In genomic region chr15:62739082-62739481, GRCh38 we compare ENCODE assay signal across 14 cellular contexts.
A peak's percentile ranks its signal among the peaks of the same experiment; 100 is the strongest.
DNase-seq lines count a peak whose midpoint lies in the region; ATAC-seq and TF ChIP-seq lines count a peak whose summit lies in the region.
"Had no signal": no experiment of that assay in that cellular context is flagged by ENCODE, and none has a peak within 500 bp of the region (broad histone marks: within the 10 kb centered on the region; RNA-seq: fewer than 3 reads in every experiment).

No MANE protein-coding gene starts in this region.

- ATAC-seq in HG02623 (IDR thresholded peaks at IDR 0.05; ENCODE audit: unreplicated experiment) = no peak
- ATAC-seq: upper lobe of right lung had no signal

- in situ Hi-C loops in mammary epithelial cell (cut with MboI; ENCODE audit: low sequenced_read_pairs in 2 of 2) = loop anchor here in 1 of 2 donors (25.0 kb wide), 1 partner anchor 352 kb away; the partner anchor contains the start of gene TLN2

- CTCF ChIA-PET in BJ (lab: Yijun Ruan, JAX) (interaction anchor here (1.1 to 2.7 kb wide), 3 partner anchors 70 to 348 kb away, joined by 3 to 8 read pairs (median 4); partner anchors contain the start of gene TLN2), mammary epithelial cell (lab: Charles Lee; ENCODE audit: low non-redundant PET) (no interaction called here)

- peak; percentile 37 for DNase-seq in BJ (ENCODE audit: low read depth)
- peak; percentile 96 for DNase-seq in NCI-H226
- DNase-seq in mammary epithelial cell = peak; percentile 97
- DNase-seq in inferior parietal cortex (ENCODE audit: extremely low spot score) = no peak
- DNase-seq in NOMO-1 treated with DMSO at 0.1 percent for 48 hours (lab: John Stamatoyannopoulos, UW; ENCODE audit: unreplicated experiment) = no peak
- DNase-seq in stimulated activated CD4-positive, alpha-beta T cell treated with anti-CD3 and anti-CD28 coated beads, Interleukin-1b, Interleukin-23, amount 100 ng/mL, for 48 hours = no peak
- DNase-seq: activated CD8-positive, alpha-beta memory T cell treated with anti-CD3 and anti-CD28 coated beads for 24 hours; activated effector memory CD4-positive, alpha-beta T cell treated with anti-CD3 and anti-CD28 coated beads, Interleukin-2, amount 50 U/mL, for 16 hours; H7; upper lobe of right lung had no signal

- no peaks in the 10 kb centered on the region for H3K27me3 ChIP-seq in BJ (ENCODE audit: control insufficient read depth, insufficient read depth, low read length)
- no peaks in the 10 kb centered on the region for H3K27me3 ChIP-seq in mammary epithelial cell (ENCODE audit: insufficient read depth, low read length)
- H3K27me3 ChIP-seq in layer of hippocampus (ENCODE audit: control insufficient read depth, insufficient read depth, low read length) = no peaks in the 10 kb centered on the region
- H3K27me3 ChIP-seq: esophagus muscularis mucosa, upper lobe of right lung had no signal

- H3K4me3 ChIP-seq in BJ (ENCODE audit: low read depth, low read length) = no peak overlapping the region
- peak overlapping the region in 1 of 3 experiments; percentile 33 for H3K4me3 ChIP-seq in mammary epithelial cell (replicated peaks in 1 of 3; ENCODE audit: insufficient read depth in 1 of 3, low read depth in 2 of 3, low read length in 3 of 3)
- H3K4me3 ChIP-seq: esophagus muscularis mucosa, prostate gland, upper lobe of right lung had no signal

- H3K79me2 ChIP-seq in mammary epithelial cell (ENCODE audit: insufficient read depth, low read length) = peaks cover 24% of the 10 kb centered on the region

- dilution Hi-C loops in mammary epithelial cell (cut with HindIII; ENCODE audit: low sequenced_read_pairs) = no loop called here

- H3K9me3 ChIP-seq in mammary epithelial cell (replicated peaks; ENCODE audit: insufficient read depth, low read length) = no peaks in the 10 kb centered on the region
- H3K9me3 ChIP-seq: esophagus muscularis mucosa, prostate gland, upper lobe of right lung had no signal

- no TSS peak for BruUV-seq in mammary epithelial cell (replicated peaks; lab: Mats Ljungman, UMichigan)

- H3K4me1 ChIP-seq in mammary epithelial cell (ENCODE audit: insufficient read depth, low read length) = peaks cover 68% of the 10 kb centered on the region
- H3K4me1 ChIP-seq: prostate gland had no signal

- H3K36me3 ChIP-seq in BJ (ENCODE audit: control insufficient read depth, insufficient read depth, low read length) (no peaks in the 10 kb centered on the region), mammary epithelial cell (ENCODE audit: insufficient read depth, low read length) (no peaks in the 10 kb centered on the region)
- H3K36me3 ChIP-seq: prostate gland, upper lobe of right lung had no signal

- peak overlapping the region; percentile 43 for H2AFZ ChIP-seq in mammary epithelial cell (ENCODE audit: low read depth, low read length)

- H3K4me2 ChIP-seq in mammary epithelial cell (ENCODE audit: insufficient read depth, low read depth, low read length) = peak overlapping the region; percentile 63

- peak overlapping the region; percentile 78 for H3K27ac ChIP-seq in mammary epithelial cell (ENCODE audit: insufficient read depth, low read depth, low read length)
- H3K27ac ChIP-seq in layer of hippocampus (ENCODE audit: low read depth, low read length) = peak overlapping the region; percentile 80
- H3K27ac ChIP-seq: esophagus muscularis mucosa, prostate gland, upper lobe of right lung had no signal

- TF ChIP-seq CTCF in BJ (IDR thresholded peaks at IDR 0.05; ENCODE audit: insufficient read depth, low read depth, low read length) = no peak
- no peak for TF ChIP-seq CTCF in mammary epithelial cell (conservative IDR thresholded peaks at IDR 0.05 in 1 of 2, IDR thresholded peaks at IDR 0.05 in 1 of 2; ENCODE audit: extremely low read depth in 1 of 2, insufficient read depth in 1 of 2, low read depth in 1 of 2, low read length in 2 of 2)

- POLR2A ChIA-PET in BJ (lab: Charles Lee) = no interaction called here

- H3K9ac ChIP-seq in mammary epithelial cell (ENCODE audit: insufficient read depth, low read length) = peak overlapping the region; percentile 31

- WGBS in mammary epithelial cell (ENCODE audit: low coverage, missing lambda C conversion rate) = 7% methylated on average over 2 of the region's 4 CpGs

- intact Hi-C loops in mammary epithelial cell (cut with micrococcal nuclease) = no loop called here

- no peaks in the 10 kb centered on the region for H4K20me1 ChIP-seq in mammary epithelial cell (ENCODE audit: insufficient read depth, low read length)

Comparison
In these comparisons a context has a peak if more than half of its experiments do, and no peak if none do; other contexts are left out.
1. DNase-seq: peak in BJ (single experiment), NCI-H226 (single experiment) and mammary epithelial cell (single experiment); none in inferior parietal cortex (single experiment), NOMO-1 treated with DMSO at 0.1 percent for 48 hours (single experiment) and stimulated activated CD4-positive, alpha-beta T cell treated with anti-CD3 and anti-CD28 coated beads, Interleukin-1b, Interleukin-23, amount 100 ng/mL, for 48 hours (single experiment).